ENCODE assay signal across 28 cellular contexts in genomic region chr7:1004018-1004880, GRCh38. TPM values are rescaled to one million over a fixed set of nuclear protein-coding genes. Genes with fewer than 3 reads are reported as not detected.
DNase-seq lines count a peak whose midpoint lies in the region; ATAC-seq, FAIRE-seq and TF ChIP-seq lines count a peak whose summit lies in the region.
"Had no signal": no experiment of that assay in that cellular context is flagged by ENCODE, and none has a peak within 500 bp of the region (broad histone marks: within the 10 kb centered on the region; RNA-seq: fewer than 3 reads in every experiment).

No MANE protein-coding gene starts in this region.

- H3K27ac Mint-ChIP-seq in activated naive CD8-positive, alpha-beta T cell treated with anti-CD3 and anti-CD28 coated beads, Interleukin-2, amount 50 U/mL, for 24 hours = no peak overlapping the region
- H3K27ac Mint-ChIP-seq in activated naive CD8-positive, alpha-beta T cell treated with anti-CD3 and anti-CD28 coated beads for 36 hours = no peak overlapping the region
- H3K27ac Mint-ChIP-seq: activated naive CD4-positive, alpha-beta T cell treated with anti-CD3 and anti-CD28 coated beads, Interleukin-2, amount 50 U/mL, for 24 hours; natural killer cell treated with Interleukin-12 subunit alpha and Interleukin-12 subunit beta and Interleukin-15 and Interleukin-18, amount 100 ng/mL, for 72 hours had no signal

- peaks cover 4% of the 10 kb centered on the region for H3K4me1 ChIP-seq in suprapubic skin
- H3K4me1 ChIP-seq in sigmoid colon = no peaks in the 10 kb centered on the region
- H3K4me1 ChIP-seq: Caco-2, gastrocnemius medialis had no signal

- FAIRE-seq in urothelium cell line (lab: Jason Lieb, UNC) = peak; percentile 66

- H3K9me3 ChIP-seq in suprapubic skin (no peaks in the 10 kb centered on the region), sigmoid colon (no peaks in the 10 kb centered on the region)
- H3K9me3 ChIP-seq: Caco-2, gastrocnemius medialis had no signal

- no peak for TF ChIP-seq EP300 in suprapubic skin (IDR thresholded peaks at IDR 0.05)
- TF ChIP-seq EP300 in sigmoid colon (IDR thresholded peaks at IDR 0.05) = no peak

- CTCF ChIA-PET in RWPE1 (lab: Yijun Ruan, JAX) = interaction anchor here (0.5 to 2.1 kb wide), 3 partner anchors 9 to 671 kb away, joined by 3 to 8 read pairs (median 5); no protein-coding TSS in a partner anchor

- H3K27me3 Mint-ChIP-seq in activated naive CD8-positive, alpha-beta T cell treated with anti-CD3 and anti-CD28 coated beads, Interleukin-2, amount 50 U/mL, for 24 hours = no peaks in the 10 kb centered on the region
- H3K27me3 Mint-ChIP-seq in activated naive CD8-positive, alpha-beta T cell treated with anti-CD3 and anti-CD28 coated beads for 36 hours = no peaks in the 10 kb centered on the region
- H3K27me3 Mint-ChIP-seq: activated naive CD4-positive, alpha-beta T cell treated with anti-CD3 and anti-CD28 coated beads, Interleukin-2, amount 50 U/mL, for 24 hours; natural killer cell treated with Interleukin-12 subunit alpha and Interleukin-12 subunit beta and Interleukin-15 and Interleukin-18, amount 100 ng/mL, for 72 hours; stimulated activated naive CD8-positive, alpha-beta T cell treated with anti-CD3 and anti-CD28 coated beads, Interleukin-15, amount 100 ng/mL, for 72 hours had no signal

- peak overlapping the region; percentile 22 for H3K27ac ChIP-seq in RWPE1
- H3K27ac ChIP-seq in suprapubic skin = no peak overlapping the region
- no peak overlapping the region for H3K27ac ChIP-seq in sigmoid colon
- H3K27ac ChIP-seq: gastrocnemius medialis had no signal

- ATAC-seq in activated naive CD8-positive, alpha-beta T cell treated with anti-CD3 and anti-CD28 coated beads, Interleukin-2, amount 50 U/mL, for 24 hours = peak; percentile 13
- ATAC-seq: esophagus mucosa; gastrocnemius medialis; natural killer cell treated with Interleukin-12 subunit alpha and Interleukin-12 subunit beta and Interleukin-15 and Interleukin-18, amount 100 ng/mL, for 72 hours; SK-N-SH treated with all-trans-retinoic acid at 6 μM for 48 hours; stimulated activated naive CD8-positive, alpha-beta T cell treated with anti-CD3 and anti-CD28 coated beads, Interleukin-15, amount 100 ng/mL, for 72 hours had no signal

- POLR2A ChIA-PET in RWPE1 (lab: Yijun Ruan, JAX; ENCODE audit: low non-redundant PET) = no interaction called here

- no peak overlapping the region for H3K4me3 Mint-ChIP-seq in activated naive CD8-positive, alpha-beta T cell treated with anti-CD3 and anti-CD28 coated beads, Interleukin-2, amount 50 U/mL, for 24 hours
- H3K4me3 Mint-ChIP-seq in activated naive CD8-positive, alpha-beta T cell treated with anti-CD3 and anti-CD28 coated beads for 36 hours = no peak overlapping the region
- H3K4me3 Mint-ChIP-seq: activated naive CD4-positive, alpha-beta T cell treated with anti-CD3 and anti-CD28 coated beads, Interleukin-2, amount 50 U/mL, for 24 hours; natural killer cell treated with Interleukin-12 subunit alpha and Interleukin-12 subunit beta and Interleukin-15 and Interleukin-18, amount 100 ng/mL, for 72 hours; stimulated activated naive CD8-positive, alpha-beta T cell treated with anti-CD3 and anti-CD28 coated beads, Interleukin-15, amount 100 ng/mL, for 72 hours had no signal

- H3K27me3 ChIP-seq in suprapubic skin (no peaks in the 10 kb centered on the region), sigmoid colon (no peaks in the 10 kb centered on the region)
- H3K27me3 ChIP-seq: gastrocnemius medialis had no signal

- 88% methylated on average over 33 of the region's 34 CpGs for WGBS in suprapubic skin
- 77 to 92% methylated on average over 34 of the region's 34 CpGs for WGBS in sigmoid colon, 2 donors

- DNase-seq in activated naive CD8-positive, alpha-beta T cell treated with anti-CD3 and anti-CD28 coated beads, Interleukin-2, amount 50 U/mL, for 24 hours = no peak
- no peak for DNase-seq in activated naive CD8-positive, alpha-beta T cell treated with anti-CD3 and anti-CD28 coated beads for 36 hours
- DNase-seq in RWPE1 (ENCODE audit: low spot score) (no peak), head of caudate nucleus (peak in 28 of 42 donors; percentile 21 to 79 (median 54)), urothelium cell line (ENCODE audit: low spot score) (no peak), suprapubic skin (ENCODE audit: low spot score in 2 of 2) (no peak), KBM-7 (no peak), sigmoid colon (no peak)
- DNase-seq: 8988T; Caco-2; DND-41; gastrocnemius medialis; kidney glomerular epithelial cell; mesendoderm; NCI-H1694 treated with DMSO at 0.1 percent for 48 hours; NCI-H446 treated with DMSO at 0.1 percent for 48 hours; posterior cingulate gyrus; RPMI8226; stimulated activated CD4-positive, alpha-beta T cell treated with anti-CD3 and anti-CD28 coated beads, Interleukin-2, amount 100 ng/mL, for 24 hours; stimulated activated naive CD8-positive, alpha-beta T cell treated with anti-CD3 and anti-CD28 coated beads, Interleukin-15, amount 100 ng/mL, for 72 hours; T1000; trophoblast cell had no signal

- TF ChIP-seq CTCF in RWPE1 (conservative IDR thresholded peaks at IDR 0.05; ENCODE audit: low read depth) (no peak), suprapubic skin (IDR thresholded peaks at IDR 0.05) (no peak), sigmoid colon (IDR thresholded peaks at IDR 0.05) (no peak)

- no peak overlapping the region for H3K4me3 ChIP-seq in suprapubic skin
- H3K4me3 ChIP-seq in sigmoid colon = no peak overlapping the region
- H3K4me3 ChIP-seq: gastrocnemius medialis had no signal

- intact Hi-C loops in head of caudate nucleus (cut with DNase I) (no loop called here), sigmoid colon (cut with DNase I) (no loop called here)

- H3K36me3 Mint-ChIP-seq in activated naive CD8-positive, alpha-beta T cell treated with anti-CD3 and anti-CD28 coated beads, Interleukin-2, amount 50 U/mL, for 24 hours (ENCODE audit: low read depth) = peaks cover 4% of the 10 kb centered on the region
- no peaks in the 10 kb centered on the region for H3K36me3 Mint-ChIP-seq in activated naive CD8-positive, alpha-beta T cell treated with anti-CD3 and anti-CD28 coated beads for 36 hours
- H3K36me3 Mint-ChIP-seq: activated naive CD4-positive, alpha-beta T cell treated with anti-CD3 and anti-CD28 coated beads, Interleukin-2, amount 50 U/mL, for 24 hours; natural killer cell treated with Interleukin-12 subunit alpha and Interleukin-12 subunit beta and Interleukin-15 and Interleukin-18, amount 100 ng/mL, for 72 hours had no signal

- no peak for TF ChIP-seq POLR2A in suprapubic skin (IDR thresholded peaks at IDR 0.05)
- TF ChIP-seq POLR2A in sigmoid colon (IDR thresholded peaks at IDR 0.05) = no peak

- no peaks in the 10 kb centered on the region for H3K9me3 Mint-ChIP-seq in activated naive CD8-positive, alpha-beta T cell treated with anti-CD3 and anti-CD28 coated beads, Interleukin-2, amount 50 U/mL, for 24 hours
- H3K9me3 Mint-ChIP-seq in activated naive CD8-positive, alpha-beta T cell treated with anti-CD3 and anti-CD28 coated beads for 36 hours = no peaks in the 10 kb centered on the region
- H3K9me3 Mint-ChIP-seq: activated naive CD4-positive, alpha-beta T cell treated with anti-CD3 and anti-CD28 coated beads, Interleukin-2, amount 50 U/mL, for 24 hours; natural killer cell treated with Interleukin-12 subunit alpha and Interleukin-12 subunit beta and Interleukin-15 and Interleukin-18, amount 100 ng/mL, for 72 hours; stimulated activated naive CD8-positive, alpha-beta T cell treated with anti-CD3 and anti-CD28 coated beads, Interleukin-15, amount 100 ng/mL, for 72 hours had no signal

- in situ Hi-C loops in KBM-7 (cut with MboI; ENCODE audit: low pct_unique_long_range_greater_than_20kb, low sequenced_read_pairs) = no loop called here

- no peaks in the 10 kb centered on the region for H3K4me1 Mint-ChIP-seq in activated naive CD8-positive, alpha-beta T cell treated with anti-CD3 and anti-CD28 coated beads, Interleukin-2, amount 50 U/mL, for 24 hours
- H3K4me1 Mint-ChIP-seq in activated naive CD8-positive, alpha-beta T cell treated with anti-CD3 and anti-CD28 coated beads for 36 hours = no peaks in the 10 kb centered on the region
- H3K4me1 Mint-ChIP-seq: activated naive CD4-positive, alpha-beta T cell treated with anti-CD3 and anti-CD28 coated beads, Interleukin-2, amount 50 U/mL, for 24 hours; stimulated activated naive CD8-positive, alpha-beta T cell treated with anti-CD3 and anti-CD28 coated beads, Interleukin-15, amount 100 ng/mL, for 72 hours had no signal

- H3K36me3 ChIP-seq in suprapubic skin (peaks cover 30% of the 10 kb centered on the region), sigmoid colon (peaks cover 0 to 36% (median 13%) of the 10 kb centered on the region in 4 donors)

RNA-seq across cellular contexts. Expression of gene CYP2W1, which starts 21.3 kb away (rescaled TPM):
- not detected for total RNA-seq in activated naive CD8-positive, alpha-beta T cell treated with anti-CD3 and anti-CD28 coated beads for 36 hours
- total RNA-seq in suprapubic skin (10 to 100 TPM; 13.3 to 20.8 (median 15.4) TPM), sigmoid colon (under 1 TPM in 1 of 4 donors, not detected in 3; 0.83 TPM)
- 1 to 10 TPM in 1 of 3 donors, not detected in 2; 3.8 TPM for polyA plus RNA-seq in sigmoid colon
- total RNA-seq: cerebellum; gastrocnemius medialis; natural killer cell treated with Interleukin-12 subunit alpha and Interleukin-12 subunit beta and Interleukin-15 and Interleukin-18, amount 100 ng/mL, for 72 hours; skeletal muscle tissue had no signal

RNA-seq across cellular contexts. Expression of gene COX19, which starts 28.9 kb away (rescaled TPM):
- total RNA-seq in activated naive CD8-positive, alpha-beta T cell treated with anti-CD3 and anti-CD28 coated beads for 36 hours = 10 to 100 TPM; 17.7 to 18.1 TPM
- total RNA-seq in suprapubic skin (10 to 100 TPM; 11.6 to 55.2 (median 13.2) TPM), sigmoid colon (10 to 100 TPM in 1 of 4 donors, 1 to 10 TPM in 3; 8.9 to 12.7 (median 9.3) TPM)
- 10 to 100 TPM in 1 of 3 donors, 1 to 10 TPM in 2; 5.1 to 11.5 (median 6.0) TPM for polyA plus RNA-seq in sigmoid colon

RNA-seq across cellular contexts. Expression of gene GPR146, which starts 40.1 kb away (rescaled TPM):
- total RNA-seq in activated naive CD8-positive, alpha-beta T cell treated with anti-CD3 and anti-CD28 coated beads for 36 hours = 1 to 10 TPM; 2.4 to 2.8 TPM
- 10 to 100 TPM; 24.1 to 50.8 (median 39.3) TPM for total RNA-seq in suprapubic skin
- total RNA-seq in sigmoid colon = 10 to 100 TPM; 10.8 to 33.5 (median 27.2) TPM
- 1 to 10 TPM; 3.0 to 7.1 (median 5.5) TPM for polyA plus RNA-seq in sigmoid colon

RNA-seq across cellular contexts. Expression of gene ADAP1, which starts 49.8 kb away (rescaled TPM):
- 10 to 100 TPM; 49.9 to 56.7 TPM for total RNA-seq in activated naive CD8-positive, alpha-beta T cell treated with anti-CD3 and anti-CD28 coated beads for 36 hours
- total RNA-seq in suprapubic skin (1 to 10 TPM; 4.1 to 9.1 (median 6.3) TPM), sigmoid colon (10 to 100 TPM; 11.4 to 72.6 (median 28.9) TPM)
- 100 to 1,000 TPM in 2 of 3 donors, 10 to 100 TPM in 1; 99.1 to 157 (median 109) TPM for polyA plus RNA-seq in sigmoid colon

Comparison
In these comparisons a context has a peak if more than half of its experiments do, and no peak if none do; other contexts are left out.
1. DNase-seq: peak in head of caudate nucleus (28 of 42); none in activated naive CD8-positive, alpha-beta T cell treated with anti-CD3 and anti-CD28 coated beads, Interleukin-2, amount 50 U/mL, for 24 hours (single experiment), activated naive CD8-positive, alpha-beta T cell treated with anti-CD3 and anti-CD28 coated beads for 36 hours (single experiment), RWPE1 (single experiment), urothelium cell line (single experiment), suprapubic skin (0 of 2), KBM-7 (single experiment) and sigmoid colon (single experiment).
2. RNA of gene CYP2W1, which starts 21.3 kb away (total RNA-seq): 13.3 to 20.8 TPM in suprapubic skin; not detected in activated naive CD8-positive, alpha-beta T cell treated with anti-CD3 and anti-CD28 coated beads for 36 hours and 0.83 TPM in sigmoid colon; every median in the first group is over 4 times any median in the second.